24 cellular contexts compared by ENCODE assay signal in genomic region chr17:62887437-62887836, GRCh38.
"Had no signal": no experiment of that assay in that cellular context is flagged by ENCODE, and none has a peak within 500 bp of the region (broad histone marks: within the 10 kb centered on the region; RNA-seq: fewer than 3 reads in every experiment).

No MANE protein-coding gene starts in this region.

- H3K27ac Mint-ChIP-seq: dendritic cell treated with granulocyte-macrophage colony-stimulating factor and Interleukin-4, amounts not matched to agents 40 ng/mL and 50 ng/mL, for 4 days; effector memory CD8-positive, alpha-beta T cell; endodermal cell; mesothelial cell of epicardium; naive B cell; naive thymus-derived CD8-positive, alpha-beta T cell had no signal

- H3K27ac ChIP-seq: esophagus squamous epithelium, gastrocnemius medialis, heart right ventricle, left lung, lower lobe of right lung had no signal

- H3K27me3 ChIP-seq: esophagus squamous epithelium, gastrocnemius medialis, heart right ventricle, left lung had no signal

- H3K9me3 ChIP-seq: esophagus squamous epithelium, gastrocnemius medialis, left lung, lower lobe of right lung, mucosa of descending colon had no signal

- H3K4me3 Mint-ChIP-seq: dendritic cell treated with granulocyte-macrophage colony-stimulating factor and Interleukin-4, amounts not matched to agents 40 ng/mL and 50 ng/mL, for 4 days; effector memory CD8-positive, alpha-beta T cell; endodermal cell; mesothelial cell of epicardium; naive B cell; naive thymus-derived CD8-positive, alpha-beta T cell had no signal

- DNase-seq: cortex of kidney; effector CD8-positive, alpha-beta T cell; effector memory CD8-positive, alpha-beta T cell; erythroblast; esophagus squamous epithelium; foreskin fibroblast; foreskin melanocyte; gastrocnemius medialis; glutamatergic neuron; head of caudate nucleus; heart right ventricle; hippocampal formation; left cardiac atrium; left lung; left ventricle myocardium superior; lower lobe of right lung; mesenchymal stem cell; mucosa of descending colon; naive B cell; naive thymus-derived CD8-positive, alpha-beta T cell had no signal

- H3K4me3 ChIP-seq: esophagus squamous epithelium, gastrocnemius medialis, heart right ventricle, left lung, lower lobe of right lung, mucosa of descending colon had no signal

- H3K36me3 ChIP-seq: esophagus squamous epithelium, gastrocnemius medialis, heart right ventricle, left lung, lower lobe of right lung had no signal

- H3K9me3 Mint-ChIP-seq: dendritic cell treated with granulocyte-macrophage colony-stimulating factor and Interleukin-4, amounts not matched to agents 40 ng/mL and 50 ng/mL, for 4 days; effector memory CD8-positive, alpha-beta T cell had no signal

- ATAC-seq: effector memory CD8-positive, alpha-beta T cell; esophagus mucosa; gastrocnemius medialis; heart right ventricle; left cardiac atrium; left lung; left ventricle myocardium superior; lower lobe of right lung; mucosa of descending colon; naive thymus-derived CD8-positive, alpha-beta T cell had no signal

- H3K36me3 Mint-ChIP-seq: mesothelial cell of epicardium had no signal
